ENCODE assay signal across 1 cellular context in genomic region chr16:10387378-10387681, GRCh38.
TF ChIP-seq lines count a peak whose summit lies in the region.

No MANE protein-coding gene starts in this region.

TF ChIP-seq in liver, 16 proteins besides CTCF, POLR2A, EP300 and RAD21 (continued from another document):
- TF ChIP-seq REST (IDR thresholded peaks at IDR 0.05): no peak
- no peak for TF ChIP-seq GABPA (IDR thresholded peaks at IDR 0.05 in 1 of 2, conservative IDR thresholded peaks at IDR 0.05 in 1 of 2)
- no peak for TF ChIP-seq MAX (IDR thresholded peaks at IDR 0.05)
- no peak for TF ChIP-seq NR2F2 (IDR thresholded peaks at IDR 0.05)
TF ChIP-seq in liver: peak in this region for 0.
